ENCODE assay signal across 11 cellular contexts in the genomic region with DNA sequence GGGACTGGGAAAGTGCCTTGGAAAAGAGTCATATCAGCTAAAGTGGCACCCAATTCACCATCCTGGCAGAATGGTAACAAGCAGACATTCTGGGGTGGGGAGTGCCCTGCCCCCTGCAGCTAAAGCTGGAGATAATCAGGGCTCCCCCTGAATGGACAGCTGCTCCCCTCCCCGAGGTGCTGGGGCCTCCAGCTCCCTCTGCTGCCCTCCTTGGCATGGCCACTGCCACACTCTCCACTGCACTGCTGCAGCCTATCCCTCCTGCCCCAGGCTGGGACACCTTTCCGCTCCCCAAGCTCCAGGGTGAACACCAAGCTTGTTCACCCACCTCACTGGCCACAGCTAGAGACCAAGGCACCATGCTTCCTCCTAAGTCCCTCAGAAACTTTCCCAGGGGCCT. TPM values are rescaled to one million over a fixed set of nuclear protein-coding genes. Genes with fewer than 3 reads are reported as not detected.
DNase-seq lines count a peak whose midpoint lies in the region; ATAC-seq and TF ChIP-seq lines count a peak whose summit lies in the region.
"Had no signal": no experiment of that assay in that cellular context is flagged by ENCODE, and none has a peak within 500 bp of the region (broad histone marks: within the 10 kb centered on the region; RNA-seq: fewer than 3 reads in every experiment).

No MANE protein-coding gene starts in this region.

- peak; percentile 79 for ATAC-seq in left lobe of liver
- ATAC-seq in HG03521 (IDR thresholded peaks at IDR 0.05; ENCODE audit: unreplicated experiment): no peak
- no peak for ATAC-seq in activated T-cell treated with anti-CD3 and anti-CD28 coated beads, Interleukin-2, amount 50 U/mL, for 72 hours (replicated peaks in 1 of 2)
- ATAC-seq: stimulated activated effector memory CD8-positive, alpha-beta T cell treated with anti-CD3 and anti-CD28 coated beads, Interleukin-12 subunit alpha, Interleukin-12 subunit beta, amount 100 ng/mL, for 72 hours had no signal

- H3K4me1 ChIP-seq in GM23248 (ENCODE audit: insufficient read depth): no peaks in the 10 kb centered on the region

- TF ChIP-seq CTCF in AG04450 (IDR thresholded peaks at IDR 0.05; ENCODE audit: low read depth, low read length) (0 out of 2 replicates have a peak, but pooled peaks have one; percentile 19), HFF-Myc (IDR thresholded peaks at IDR 0.05; ENCODE audit: low read depth, low read length, missing control alignments) (peak; percentile 14), brain microvascular endothelial cell (IDR thresholded peaks at IDR 0.05; ENCODE audit: low read depth, low read length, missing control alignments) (peak; percentile 57)

- WGBS in GM23248 (ENCODE audit: low coverage in 1 of 2, low lambda C conversion rate in 2 of 2, missing lambda C conversion rate in 2 of 2), 2 experiments: 89 to 100% methylated on average over 2 of the region's 2 CpGs

- H2AFZ ChIP-seq in GM23248: no peak overlapping the region

- CTCF ChIA-PET in AG04450 (lab: Charles Lee): no interaction called here

- H3K36me3 Mint-ChIP-seq in activated T-cell treated with anti-CD3 and anti-CD28 coated beads, Interleukin-2, amount 50 U/mL, for 72 hours (ENCODE audit: insufficient read depth in 2 of 2): no peaks in the 10 kb centered on the region
- H3K36me3 Mint-ChIP-seq: stimulated activated effector memory CD8-positive, alpha-beta T cell treated with anti-CD3 and anti-CD28 coated beads, Interleukin-12 subunit alpha, Interleukin-12 subunit beta, amount 100 ng/mL, for 72 hours had no signal

- no peaks in the 10 kb centered on the region for H3K9me3 Mint-ChIP-seq in activated T-cell treated with anti-CD3 and anti-CD28 coated beads, Interleukin-2, amount 50 U/mL, for 72 hours
- H3K9me3 Mint-ChIP-seq: stimulated activated effector memory CD8-positive, alpha-beta T cell treated with anti-CD3 and anti-CD28 coated beads, Interleukin-12 subunit alpha, Interleukin-12 subunit beta, amount 100 ng/mL, for 72 hours had no signal

- POLR2A ChIA-PET in AG04450 (lab: Yijun Ruan, JAX): no interaction called here

- H3F3A ChIP-seq in GM23248 (ENCODE audit: insufficient read depth): no peaks in the 10 kb centered on the region

- H3K9me3 ChIP-seq in AG04450 (ENCODE audit: control insufficient read depth, insufficient read depth, low read length) (no peaks in the 10 kb centered on the region), GM23248 (ENCODE audit: low read depth) (no peaks in the 10 kb centered on the region)

- peaks cover 8% of the 10 kb centered on the region for H3K27me3 Mint-ChIP-seq in activated T-cell treated with anti-CD3 and anti-CD28 coated beads, Interleukin-2, amount 50 U/mL, for 72 hours (ENCODE audit: low read depth)

- no peaks in the 10 kb centered on the region for H3K36me3 ChIP-seq in brain microvascular endothelial cell (replicated peaks)
- no peaks in the 10 kb centered on the region for H3K36me3 ChIP-seq in GM23248 (ENCODE audit: low read depth)

- H3K27ac ChIP-seq in AG04450 (ENCODE audit: low read depth, low read length) (no peak overlapping the region), brain microvascular endothelial cell (no peak overlapping the region), GM23248 (no peak overlapping the region)

- H3K4me3 ChIP-seq in AG04450 (ENCODE audit: low read depth, low read length) (no peak overlapping the region), HFF-Myc (replicated peaks; ENCODE audit: low read depth, low read length) (no peak overlapping the region), brain microvascular endothelial cell (ENCODE audit: low read depth, low read length) (no peak overlapping the region), GM23248 (no peak overlapping the region)

- no peak overlapping the region for H3K4me2 ChIP-seq in GM23248 (ENCODE audit: unreplicated experiment)

- H3K27me3 ChIP-seq in AG04450 (ENCODE audit: control insufficient read depth, insufficient read depth, low read length) (no peaks in the 10 kb centered on the region), brain microvascular endothelial cell (replicated peaks) (no peaks in the 10 kb centered on the region), GM23248 (replicated peaks; ENCODE audit: insufficient read depth) (no peaks in the 10 kb centered on the region)

- no peak overlapping the region for H3K27ac Mint-ChIP-seq in activated T-cell treated with anti-CD3 and anti-CD28 coated beads, Interleukin-2, amount 50 U/mL, for 72 hours
- H3K27ac Mint-ChIP-seq: stimulated activated effector memory CD8-positive, alpha-beta T cell treated with anti-CD3 and anti-CD28 coated beads, Interleukin-12 subunit alpha, Interleukin-12 subunit beta, amount 100 ng/mL, for 72 hours had no signal

- H3K9ac ChIP-seq in GM23248: no peak overlapping the region

- no peak overlapping the region for H3K4me3 Mint-ChIP-seq in activated T-cell treated with anti-CD3 and anti-CD28 coated beads, Interleukin-2, amount 50 U/mL, for 72 hours
- H3K4me3 Mint-ChIP-seq: stimulated activated effector memory CD8-positive, alpha-beta T cell treated with anti-CD3 and anti-CD28 coated beads, Interleukin-12 subunit alpha, Interleukin-12 subunit beta, amount 100 ng/mL, for 72 hours had no signal

- H3K9me2 ChIP-seq in GM23248 (ENCODE audit: insufficient read depth): no peaks in the 10 kb centered on the region

- no peaks in the 10 kb centered on the region for H3K4me1 Mint-ChIP-seq in activated T-cell treated with anti-CD3 and anti-CD28 coated beads, Interleukin-2, amount 50 U/mL, for 72 hours (ENCODE audit: low read depth)
- H3K4me1 Mint-ChIP-seq: stimulated activated effector memory CD8-positive, alpha-beta T cell treated with anti-CD3 and anti-CD28 coated beads, Interleukin-12 subunit alpha, Interleukin-12 subunit beta, amount 100 ng/mL, for 72 hours had no signal

- H4K20me1 ChIP-seq in GM23248 (ENCODE audit: insufficient read depth): no peaks in the 10 kb centered on the region

- in situ Hi-C loops in brain microvascular endothelial cell (cut with HindIII; ENCODE audit: low pct_ligation_motif_present, low sequenced_read_pairs): no loop called here
- in situ Hi-C loops in GM23248 (cut with MboI): no loop called here

- DNase-seq in AG04450 (ENCODE audit: low read depth, low spot score) (no peak), HFF-Myc (ENCODE audit: extremely low read depth, low read depth) (no peak), brain microvascular endothelial cell (no peak), left lobe of liver (ENCODE audit: low spot score) (no peak), T1000 (lab: John Stamatoyannopoulos, UW) (no peak), GM23248 (no peak)
- no peak for DNase-seq in activated T-cell treated with anti-CD3 and anti-CD28 coated beads, Interleukin-2, amount 50 U/mL, for 72 hours
- DNase-seq: C1 segment of cervical spinal cord, NCI-H2029 treated with DMSO at 0.1 percent for 48 hours had no signal

- no peaks in the 10 kb centered on the region for H3K79me2 ChIP-seq in GM23248 (ENCODE audit: insufficient read depth)

RNA-seq across cellular contexts. Expression of gene PARD3, which starts 9.8 kb away (rescaled TPM):
- 34.4 and 43.1 TPM in 2 replicates for polyA plus RNA-seq in AG04450 (2011; rRNA removed)
- 52.3 and 58.9 TPM in 2 replicates for polyA minus RNA-seq in AG04450 (2011; rRNA and poly(A)+ RNA removed)
- total RNA-seq in left lobe of liver: 19.1 TPM
- total RNA-seq in activated T-cell treated with anti-CD3 and anti-CD28 coated beads, Interleukin-2, amount 50 U/mL, for 72 hours: 1 to 10 TPM; 2.3 to 3.7 TPM
- total RNA-seq in GM23248 (2014; rRNA removed; shearing (Covaris generic)): 21.2 and 30.9 TPM in 2 replicates
- polyA plus RNA-seq in GM23248 (2016; fragmentation: Nextera tagmentation; extraction: Ambion mirVana): 6.3 and 7.7 TPM in 2 replicates
